Comparison of ENCODE assay signal across 8 cellular contexts in genomic region chr17:19867094-19867653, GRCh38. TPM values are rescaled to one million over a fixed set of nuclear protein-coding genes. Genes with fewer than 3 reads are reported as not detected.
A peak's percentile ranks its signal among the peaks of the same experiment; 100 is the strongest.
DNase-seq lines count a peak whose midpoint lies in the region; TF ChIP-seq lines count a peak whose summit lies in the region.

No MANE protein-coding gene starts in this region.

- H3K27me3 ChIP-seq in Caco-2 (replicated peaks; ENCODE audit: control insufficient read depth, insufficient read depth, low read length) (no peaks in the 10 kb centered on the region), H7 (ENCODE audit: control insufficient read depth, insufficient read depth, low read length) (peaks cover 15% of the 10 kb centered on the region), liver (ENCODE audit: control insufficient read depth in 4 of 4, insufficient read depth in 4 of 4, low read length in 3 of 4) (no peaks in the 10 kb centered on the region)

- H3K9me3 ChIP-seq in Caco-2 (no peaks in the 10 kb centered on the region), liver (ENCODE audit: control insufficient read depth in 4 of 4, low read length in 3 of 4) (no peaks in the 10 kb centered on the region)

- no peaks in the 10 kb centered on the region for H3K36me3 Mint-ChIP-seq in Caco-2 (ENCODE audit: insufficient read depth, unreplicated experiment)

- peak overlapping the region; percentile 51 to 64 for H3K27ac ChIP-seq in liver (ENCODE audit: low read depth in 1 of 2, low read length in 2 of 2)

- H3K4me3 Mint-ChIP-seq in Caco-2 (ENCODE audit: unreplicated experiment) = peak overlapping the region; percentile 80

- H3K36me3 ChIP-seq in Caco-2 (ENCODE audit: control insufficient read depth, insufficient read depth, low read length) (no peaks in the 10 kb centered on the region), H7 (replicated peaks; ENCODE audit: control insufficient read depth, insufficient read depth, low read length) (no peaks in the 10 kb centered on the region), liver (ENCODE audit: control insufficient read depth in 4 of 4, insufficient read depth in 3 of 4, low read depth in 1 of 4, low read length in 3 of 4) (no peaks in the 10 kb centered on the region)

- no TSS peak for BruUV-seq in Caco-2 (replicated peaks; lab: Mats Ljungman, UMichigan)

- peak; percentile 10 to 49 for TF ChIP-seq CTCF in Caco-2 (IDR thresholded peaks at IDR 0.05; ENCODE audit: insufficient read depth in 1 of 2, low read depth in 1 of 2, low read length in 1 of 2, severe bottlenecking in 1 of 2, unreplicated experiment in 1 of 2)
- no peak for TF ChIP-seq CTCF in liver (IDR thresholded peaks at IDR 0.05; ENCODE audit: low read depth, low read length, missing input control)

- peak overlapping the region; percentile 61 for H3K27ac Mint-ChIP-seq in Caco-2 (ENCODE audit: unreplicated experiment)

- DNase-seq in Caco-2 (peak; percentile 54 to 76), H7 (peak; percentile 90), NCI-H2171 treated with DMSO at 0.1 percent for 48 hours (lab: John Stamatoyannopoulos, UW) (peak; percentile 74), ecto neural progenitor cell (ENCODE audit: low spot score) (peak; percentile 87), GDM1 (lab: John Stamatoyannopoulos, UW) (no peak)
- DNase-seq in activated CD4-positive, alpha-beta T cell treated with anti-CD3 and anti-CD28 coated beads, Interleukin-2, amount 50 U/mL, for 1 hour = peak; percentile 46
- DNase-seq in stimulated activated CD4-positive, alpha-beta T cell treated with anti-CD3 and anti-CD28 coated beads, Interleukin-2, amount 100 ng/mL, for 4 hours (ENCODE audit: low read depth) = peak; percentile 22

- H3K4me1 ChIP-seq in Caco-2 (peaks cover 12% of the 10 kb centered on the region), liver (ENCODE audit: control insufficient read depth in 4 of 4, insufficient read depth in 4 of 4, low read length in 3 of 4) (peaks cover 5 to 14% (median 7%) of the 10 kb centered on the region in 4 donors)

- peak overlapping the region; percentile 53 to 77 for H3K9ac ChIP-seq in liver (ENCODE audit: low read depth in 1 of 2, low read length in 2 of 2)

- no peaks in the 10 kb centered on the region for H3K27me3 Mint-ChIP-seq in Caco-2 (ENCODE audit: insufficient read depth, unreplicated experiment)

- no peaks in the 10 kb centered on the region for H3K9me3 Mint-ChIP-seq in Caco-2 (ENCODE audit: unreplicated experiment)

- CTCF ChIA-PET in Caco-2 (lab: Charles Lee) = interaction anchor here (0.6 kb wide), 2 partner anchors 16 to 32 kb away, joined by 3 to 6 read pairs; no protein-coding TSS in a partner anchor

- intact Hi-C loops in Caco-2 (cut with micrococcal nuclease; ENCODE audit: unreplicated experiment) = no loop called here

- POLR2A ChIA-PET in Caco-2 (lab: Charles Lee) = no interaction called here

- H3K4me3 ChIP-seq in Caco-2 (ENCODE audit: low read depth, low read length) (peak overlapping the region; percentile 80), H7 (ENCODE audit: insufficient read depth, low read depth, low read length) (peak overlapping the region; percentile 71), liver (ENCODE audit: low read depth in 1 of 3, low read length in 3 of 3) (peak overlapping the region; percentile 33 to 96 (median 80))

- H3K4me1 Mint-ChIP-seq in Caco-2 (ENCODE audit: low read depth, unreplicated experiment) = no peaks in the 10 kb centered on the region

- WGBS in liver = under 1% methylated on average over 68 of the region's 68 CpGs

- peak; percentile 40 to 43 for TF ChIP-seq RAD21 in liver (IDR thresholded peaks at IDR 0.05)

TF ChIP-seq in liver, 16 proteins besides CTCF, POLR2A, EP300 and RAD21:
- TF ChIP-seq HNF4A (conservative IDR thresholded peaks at IDR 0.05) = no peak
- no peak for TF ChIP-seq MAX (IDR thresholded peaks at IDR 0.05)
- TF ChIP-seq EGR1 (IDR thresholded peaks at IDR 0.05; ENCODE audit: low read depth in 2 of 2) = no peak
- TF ChIP-seq, protein P1, sequence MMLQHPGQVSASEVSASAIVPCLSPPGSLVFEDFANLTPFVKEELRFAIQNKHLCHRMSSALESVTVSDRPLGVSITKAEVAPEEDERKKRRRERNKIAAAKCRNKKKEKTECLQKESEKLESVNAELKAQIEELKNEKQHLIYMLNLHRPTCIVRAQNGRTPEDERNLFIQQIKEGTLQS (IDR thresholded peaks at IDR 0.05) = no peak
- no peak for TF ChIP-seq FOXA1 (IDR thresholded peaks at IDR 0.05)
- TF ChIP-seq REST (IDR thresholded peaks at IDR 0.05) = no peak
TF ChIP-seq in liver: peak in this region for 0.

RNA-seq across cellular contexts. Expression of gene ULK2, which starts 0.6 kb away (rescaled TPM):
- total RNA-seq in Caco-2 (2022) (7.5 and 9.2 TPM in 2 replicates), liver (1 to 10 TPM; 6.3 to 7.9 TPM)
- 11.0 and 13.9 TPM in 2 replicates for total RNA-seq in H7 (2014; rRNA removed; shearing (Covaris generic))
- polyA plus RNA-seq in liver = 1 to 10 TPM in 1 of 2 donors, under 1 TPM in 1; 0.89 to 2.2 TPM
